ENCODE assay signal across 12 cellular contexts in the genomic region with DNA sequence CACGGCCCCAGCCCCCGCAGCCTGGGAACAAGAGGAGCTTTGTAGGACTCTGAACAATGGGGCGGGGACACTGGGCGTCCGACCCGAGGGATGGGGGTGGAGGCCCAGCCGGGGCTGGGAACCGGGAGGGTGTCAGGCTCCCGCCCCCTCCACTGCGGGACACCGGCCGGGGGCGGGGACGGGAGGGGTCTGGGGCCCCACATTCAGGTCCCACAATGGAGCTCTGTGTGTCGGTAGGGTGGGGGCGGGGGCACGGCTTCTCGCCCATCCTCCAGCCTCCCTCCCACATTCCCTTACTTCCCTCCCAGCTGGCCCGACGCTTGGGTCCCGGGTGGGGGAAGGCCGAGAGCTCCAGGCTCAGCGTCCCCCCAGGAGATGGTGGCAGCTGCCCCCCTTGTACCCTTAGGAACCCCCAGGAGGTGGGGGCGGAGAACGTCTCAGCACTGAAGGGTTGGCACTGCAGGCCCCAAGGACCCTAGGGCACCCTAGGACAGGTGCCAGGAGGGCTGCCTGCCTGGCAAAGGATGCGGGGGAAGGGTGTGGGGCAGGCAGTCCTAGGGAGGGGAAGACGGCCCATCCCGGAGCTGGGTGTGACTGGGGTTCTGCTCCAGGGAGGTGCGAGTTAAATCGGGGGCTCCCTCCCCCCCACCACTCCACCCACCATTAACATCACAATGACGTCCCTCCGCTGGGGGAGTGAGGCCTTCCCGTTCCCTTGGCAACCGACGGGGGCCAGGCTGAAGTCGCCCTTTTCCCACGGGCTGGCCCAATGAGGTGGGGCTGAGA. TPM values are rescaled to one million over a fixed set of nuclear protein-coding genes. Genes with fewer than 3 reads are reported as not detected.
DNase-seq lines count a peak whose midpoint lies in the region; ATAC-seq and TF ChIP-seq lines count a peak whose summit lies in the region.
"Had no signal": no experiment of that assay in that cellular context is flagged by ENCODE, and none has a peak within 500 bp of the region (broad histone marks: within the 10 kb centered on the region; RNA-seq: fewer than 3 reads in every experiment).

No MANE protein-coding gene starts in this region.

- no peaks in the 10 kb centered on the region for H3K9me3 ChIP-seq in H9 (ENCODE audit: control insufficient read depth, low read depth, low read length)
- H3K9me3 ChIP-seq in effector memory CD4-positive, alpha-beta T cell (ENCODE audit: control insufficient read depth, low read length), result no peaks in the 10 kb centered on the region

- no peak overlapping the region for H3K27ac ChIP-seq in H9 (ENCODE audit: insufficient read length, low read depth, low read length)
- H3K27ac ChIP-seq in coronary artery, result peak overlapping the region in 1 of 2 donors; percentile 21
- no peak overlapping the region for H3K27ac ChIP-seq in effector memory CD4-positive, alpha-beta T cell (ENCODE audit: insufficient read depth, low read length, poor library complexity, severe bottlenecking)
- H3K27ac ChIP-seq: GM23248, VCaP had no signal

- H3K36me3 Mint-ChIP-seq in H9 (ENCODE audit: insufficient read depth in 1 of 3, low read depth in 3 of 3), result peaks cover 18 to 47% (median 41%) of the 10 kb centered on the region in 3 experiments; a peak in 6 of 7 replicates

- peak overlapping the region; percentile 74; the same call in 1 of the 2 replicates for H3K14ac ChIP-seq in H9 (ENCODE audit: insufficient read depth, low read length)

- H2AFZ ChIP-seq in H9 (ENCODE audit: low read length), result no peak overlapping the region
- H2AFZ ChIP-seq: GM23248 had no signal

- peak overlapping the region; percentile 90 to 96 (median 96); a peak in 6 of 7 replicates for H3K27ac Mint-ChIP-seq in H9

- no peak overlapping the region for H2BK5ac ChIP-seq in H9 (ENCODE audit: insufficient read length, low read length)

- H3K9ac ChIP-seq in H9 (ENCODE audit: extremely low read depth, insufficient read length, low read length), result no peak overlapping the region
- H3K9ac ChIP-seq: GM23248 had no signal

- no peaks in the 10 kb centered on the region for H3K36me3 ChIP-seq in effector memory CD4-positive, alpha-beta T cell (ENCODE audit: control insufficient read depth, insufficient read depth, low read length)

- no peaks in the 10 kb centered on the region for H3K79me1 ChIP-seq in H9 (ENCODE audit: insufficient read depth, low read depth, low read length, poor library complexity, severe bottlenecking)

- H3K4me1 ChIP-seq in H9 (ENCODE audit: insufficient read depth, low read length), result peaks cover 5% of the 10 kb centered on the region; the same call in 1 of the 2 replicates
- H3K4me1 ChIP-seq in effector memory CD4-positive, alpha-beta T cell (ENCODE audit: control insufficient read depth, insufficient read depth, low read length, poor library complexity, severe bottlenecking), result peaks cover 6% of the 10 kb centered on the region

- no peak for TF ChIP-seq CTCF in H9 (conservative IDR thresholded peaks at IDR 0.05)
- TF ChIP-seq CTCF in coronary artery (IDR thresholded peaks at IDR 0.05), result no peak

- H4K8ac ChIP-seq in H9 (replicated peaks; ENCODE audit: insufficient read length, low read depth, low read length), result no peak overlapping the region

- peaks cover 41 to 51% of the 10 kb centered on the region in 2 experiments for H3K4me1 Mint-ChIP-seq in H9

- H4K20me1 ChIP-seq in H9 (ENCODE audit: control insufficient read depth, insufficient read depth, insufficient read length), result no peaks in the 10 kb centered on the region

- H2BK12ac ChIP-seq in H9 (ENCODE audit: insufficient read length, low read depth, low read length), result no peak overlapping the region

- H2BK15ac ChIP-seq in H9 (ENCODE audit: low read depth, low read length), result no peak overlapping the region

- H3K9me3 Mint-ChIP-seq in H9, result peaks cover 0 to 2% of the 10 kb centered on the region in 2 experiments; a peak in 3 of 5 replicates

- H3K23ac ChIP-seq in H9 (ENCODE audit: insufficient read length, low read depth, low read length), result no peak overlapping the region

- no peak overlapping the region for H2AK5ac ChIP-seq in H9 (ENCODE audit: insufficient read length, low read length)

- H3K23me2 ChIP-seq in H9 (ENCODE audit: insufficient read length, low read depth, low read length, poor library complexity, severe bottlenecking), result peaks cover 13% of the 10 kb centered on the region

- peak overlapping the region; percentile 30 for H3K4me2 ChIP-seq in H9 (ENCODE audit: insufficient read depth, insufficient read length, low read length)

- H3T11ph ChIP-seq in H9 (ENCODE audit: low read length), result no peak overlapping the region

- H2BK20ac ChIP-seq in H9 (ENCODE audit: low read depth, low read length, poor library complexity, severe bottlenecking), result no peak overlapping the region

- peaks cover 4% of the 10 kb centered on the region; the same call in 1 of the 2 replicates for H3K27me3 ChIP-seq in H9 (ENCODE audit: insufficient read depth, low read length)
- H3K27me3 ChIP-seq in effector memory CD4-positive, alpha-beta T cell (replicated peaks; ENCODE audit: control insufficient read depth, insufficient read depth, low read length, poor library complexity, severe bottlenecking), result peaks cover 19% of the 10 kb centered on the region

- peaks cover 48% of the 10 kb centered on the region for H3K27me3 Mint-ChIP-seq in H9 (ENCODE audit: low read depth)

- H4K5ac ChIP-seq in H9 (ENCODE audit: insufficient read length, low read depth, low read length), result no peak overlapping the region

- ATAC-seq in HG03039 (IDR thresholded peaks at IDR 0.05; ENCODE audit: unreplicated experiment), result no peak
- no peak for ATAC-seq in GM21619 (IDR thresholded peaks at IDR 0.05; ENCODE audit: unreplicated experiment)

- H3K18ac ChIP-seq in H9 (ENCODE audit: insufficient read length, low read depth, low read length), result peak overlapping the region; percentile 89

- peak overlapping the region; percentile 40 for H3K4me3 ChIP-seq in coronary artery
- no peak overlapping the region for H3K4me3 ChIP-seq in effector memory CD4-positive, alpha-beta T cell (ENCODE audit: insufficient read depth, low read depth, low read length, poor library complexity, severe bottlenecking)
- H3K4me3 ChIP-seq: GM23248 had no signal

- H4K91ac ChIP-seq in H9 (ENCODE audit: insufficient read length, low read depth, low read length), result no peak overlapping the region

- no peak overlapping the region for H3K4ac ChIP-seq in H9 (ENCODE audit: low read depth, low read length)

- H3K56ac ChIP-seq in H9 (ENCODE audit: insufficient read length, low read depth, low read length), result no peak overlapping the region

- no peaks in the 10 kb centered on the region for H3K79me2 ChIP-seq in H9 (ENCODE audit: insufficient read depth, low read length)

- DNase-seq in H9 (peak; percentile 76), coronary artery (ENCODE audit: low spot score) (no peak), iPS-NIHi7 (ENCODE audit: extremely low spot score) (peak; percentile 78), retina (peak; percentile 93), NCI-H446 (lab: John Stamatoyannopoulos, UW) (no peak)
- no peak for DNase-seq in effector memory CD4-positive, alpha-beta T cell
- DNase-seq: activated naive CD4-positive, alpha-beta T cell; GM23248; NCI-H1417 had no signal

- peak overlapping the region; percentile 52 to 74 for H3K4me3 Mint-ChIP-seq in H9

- WGBS in H9 (ENCODE audit: extremely low coverage, insufficient read length, low lambda C conversion rate), result no CpG with 5 or more reads among the region's 37 CpGs

- no peak overlapping the region for H2BK120ac ChIP-seq in H9 (ENCODE audit: low read depth, low read length, poor library complexity, severe bottlenecking)

RNA-seq across cellular contexts. Expression of gene TTYH1, which starts 5.3 kb away (rescaled TPM):
- total RNA-seq in H9 (2021), result 43.1 and 47.1 TPM in 2 replicates
- total RNA-seq: GM23248 had no signal

RNA-seq across cellular contexts. Expression of gene LENG8, which starts 28.4 kb away (rescaled TPM):
- total RNA-seq in H9 (2021), result 133 and 148 TPM in 2 replicates

RNA-seq across cellular contexts. Expression of gene LENG9, which starts 43.0 kb away (rescaled TPM):
- 3.7 and 3.8 TPM in 2 replicates for total RNA-seq in H9 (2021)

RNA-seq across cellular contexts. Expression of gene CDC42EP5, which starts 52.5 kb away (rescaled TPM):
- 1.6 and 2.9 TPM in 2 replicates for total RNA-seq in H9 (2021)

RNA-seq across cellular contexts. Expression of gene LAIR1, which starts 55.8 kb away (rescaled TPM):
- total RNA-seq in H9 (2021), result not detected in 2 replicates
- total RNA-seq: GM23248 had no signal

Comparison
In these comparisons a context has a peak if more than half of its experiments do, and no peak if none do; other contexts are left out.
1. DNase-seq: peak in H9 (single experiment), iPS-NIHi7 (single experiment) and retina (single experiment); none in coronary artery (single experiment), NCI-H446 (0 of 2) and effector memory CD4-positive, alpha-beta T cell (0 of 3).